28 cellular contexts compared by ENCODE assay signal in the genomic region with DNA sequence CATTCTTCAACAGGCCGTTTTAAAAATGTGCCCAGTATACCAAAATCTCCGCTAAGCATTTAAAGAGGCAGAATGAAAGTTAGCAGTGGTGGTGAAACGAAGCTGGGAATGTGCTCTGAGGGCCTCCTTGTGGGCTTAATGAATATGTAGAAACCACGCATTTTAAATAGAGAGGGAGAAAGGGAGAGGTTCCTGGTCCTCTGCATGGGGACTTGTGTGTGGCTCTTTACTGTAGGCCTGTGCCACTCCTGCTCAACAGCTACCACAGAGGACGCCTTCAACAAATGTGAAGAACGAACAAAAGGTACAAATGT.
DNase-seq lines count a peak whose midpoint lies in the region; ATAC-seq, FAIRE-seq and TF ChIP-seq lines count a peak whose summit lies in the region.
"Had no signal": no experiment of that assay in that cellular context is flagged by ENCODE, and none has a peak within 500 bp of the region (broad histone marks: within the 10 kb centered on the region; RNA-seq: fewer than 3 reads in every experiment).

No MANE protein-coding gene starts in this region.

- in situ Hi-C loops in HepG2 (cut with HindIII; ENCODE audit: extremely low pct_ligation_motif_present, low pct_unique_long_range_greater_than_20kb): no loop called here

- no peaks in the 10 kb centered on the region for H4K20me1 ChIP-seq in HepG2 (ENCODE audit: insufficient read depth, low read length)
- H4K20me1 ChIP-seq: BLaER1 treated with 17β-estradiol and CSF1 and Interleukin-3, amounts not matched to agents 10 nM and 100 nM had no signal

- peaks cover 35% of the 10 kb centered on the region for H3K79me2 ChIP-seq in HepG2 (ENCODE audit: insufficient read depth, low read length)

- H3K4me3 ChIP-seq in HepG2 (replicated peaks in 1 of 3; ENCODE audit: insufficient read depth in 1 of 3, low read depth in 2 of 3, low read length in 3 of 3): peak overlapping the region in 1 of 3 experiments; percentile 70; a peak in 2 of 6 replicates
- no peak overlapping the region for H3K4me3 ChIP-seq in right lobe of liver
- H3K4me3 ChIP-seq: BLaER1 treated with 17β-estradiol and CSF1 and Interleukin-3, amounts not matched to agents 10 nM and 100 nM; cardiac muscle cell; HAP-1 had no signal

- 71% methylated on average over 6 of the region's 6 CpGs for WGBS in HepG2 (ENCODE audit: low lambda C conversion rate)
- 71% methylated on average over 6 of the region's 6 CpGs for WGBS in right lobe of liver (ENCODE audit: insufficient coverage, low coverage, low lambda C conversion rate, missing lambda C conversion rate)

- H2AFZ ChIP-seq in HepG2 (ENCODE audit: low read length): no peak overlapping the region

- peaks cover 3% of the 10 kb centered on the region for H3K36me3 Mint-ChIP-seq in chondrocyte (ENCODE audit: low read depth)
- peaks cover 11% of the 10 kb centered on the region for H3K36me3 Mint-ChIP-seq in nephron (ENCODE audit: low read depth)
- H3K36me3 Mint-ChIP-seq in activated T-helper 2 cell treated with anti-CD3 and anti-CD28 coated beads, Interferon-gamma antibody, Interleukin-2, Interleukin-4, amounts not matched to agents 10 μg/mL and 5 μg/mL and 100 μg/mL, durations not matched to agents 14 hours and 24 hours and 36 hours (ENCODE audit: low read depth): no peaks in the 10 kb centered on the region

- no peaks in the 10 kb centered on the region for H3K9me3 Mint-ChIP-seq in chondrocyte (ENCODE audit: low read depth)
- no peaks in the 10 kb centered on the region for H3K9me3 Mint-ChIP-seq in nephron
- H3K9me3 Mint-ChIP-seq in activated T-helper 2 cell treated with anti-CD3 and anti-CD28 coated beads, Interferon-gamma antibody, Interleukin-2, Interleukin-4, amounts not matched to agents 10 μg/mL and 5 μg/mL and 100 μg/mL, durations not matched to agents 14 hours and 24 hours and 36 hours: no peaks in the 10 kb centered on the region
- H3K9me3 Mint-ChIP-seq: activated CD8-positive, alpha-beta T cell treated with anti-CD3 and anti-CD28 coated beads for 36 hours; activated naive CD8-positive, alpha-beta T cell treated with anti-CD3 and anti-CD28 coated beads, Interleukin-2, amount 50 U/mL, for 24 hours; dendritic cell treated with granulocyte-macrophage colony-stimulating factor and Interleukin-4, amounts not matched to agents 40 ng/mL and 50 ng/mL, for 4 days had no signal

- H3K27ac ChIP-seq in HepG2 (ENCODE audit: extremely low read length, insufficient read depth, low read length) (peak overlapping the region; percentile 99), right lobe of liver (peak overlapping the region in 1 of 3 donors; percentile 73)
- H3K27ac ChIP-seq: BLaER1 treated with 17β-estradiol and CSF1 and Interleukin-3, amounts not matched to agents 10 nM and 100 nM; cardiac muscle cell; HL-60; neutrophil had no signal

- peak overlapping the region; percentile 89 for H3K4me2 ChIP-seq in HepG2 (ENCODE audit: low read depth, low read length)
- H3K4me2 ChIP-seq: BLaER1 treated with 17β-estradiol and CSF1 and Interleukin-3, amounts not matched to agents 10 nM and 100 nM had no signal

- CTCF ChIA-PET in HepG2 (lab: Yijun Ruan, JAX; ENCODE audit: low intra/inter-chr PET ratio, low total read pairs): no interaction called here

- TF ChIP-seq EP300 in HepG2 (IDR thresholded peaks at IDR 0.05; ENCODE audit: low read depth in 2 of 2, low read length in 2 of 2): no peak
- TF ChIP-seq EP300 in HepG2 (CRISPR knock-in tag; IDR thresholded peaks at IDR 0.05; ENCODE audit: borderline replicate concordance): no peak

- no peak overlapping the region for H3K4me3 Mint-ChIP-seq in chondrocyte (ENCODE audit: unreplicated experiment)
- no peak overlapping the region for H3K4me3 Mint-ChIP-seq in nephron
- no peak overlapping the region for H3K4me3 Mint-ChIP-seq in activated T-helper 2 cell treated with anti-CD3 and anti-CD28 coated beads, Interferon-gamma antibody, Interleukin-2, Interleukin-4, amounts not matched to agents 10 μg/mL and 5 μg/mL and 100 μg/mL, durations not matched to agents 14 hours and 24 hours and 36 hours (ENCODE audit: low read depth)
- H3K4me3 Mint-ChIP-seq: activated CD8-positive, alpha-beta T cell treated with anti-CD3 and anti-CD28 coated beads for 36 hours; activated naive CD8-positive, alpha-beta T cell treated with anti-CD3 and anti-CD28 coated beads, Interleukin-2, amount 50 U/mL, for 24 hours; dendritic cell treated with granulocyte-macrophage colony-stimulating factor and Interleukin-4, amounts not matched to agents 40 ng/mL and 50 ng/mL, for 4 days had no signal

- no peak for TF ChIP-seq RAD21 in HepG2 (CRISPR knock-in tag; IDR thresholded peaks at IDR 0.05)

- DNase-seq in HepG2 (ENCODE audit: low spot score): no peak
- DNase-seq in right lobe of liver: no peak
- DNase-seq in chondrocyte (ENCODE audit: low spot score): no peak
- DNase-seq in activated T-helper 2 cell treated with anti-CD3 and anti-CD28 coated beads, Interferon-gamma antibody, Interleukin-2, Interleukin-4, amounts not matched to agents 10 μg/mL and 5 μg/mL and 100 μg/mL, durations not matched to agents 14 hours and 24 hours and 36 hours (ENCODE audit: low spot score): no peak
- no peak for DNase-seq in NCI-H524 (lab: John Stamatoyannopoulos, UW)
- DNase-seq: activated CD4-positive, CD25-positive, alpha-beta regulatory T cell; activated CD8-positive, alpha-beta T cell treated with anti-CD3 and anti-CD28 coated beads for 36 hours; activated gamma-delta T cell; activated naive CD8-positive, alpha-beta T cell treated with anti-CD3 and anti-CD28 coated beads, Interleukin-2, amount 50 U/mL, for 24 hours; COR-L47; DND-41; mammary epithelial cell; NCI-H1092; NCI-H187 treated with DMSO at 0.1 percent for 48 hours; NCI-H226; NCI-H774; substantia nigra; T-helper 9 cell had no signal

- H3K27me3 ChIP-seq in HepG2 (ENCODE audit: control insufficient read depth in 1 of 2, insufficient read depth in 2 of 2, low read length in 2 of 2) (no peaks in the 10 kb centered on the region), right lobe of liver (no peaks in the 10 kb centered on the region)
- H3K27me3 ChIP-seq: BLaER1 treated with 17β-estradiol and CSF1 and Interleukin-3, amounts not matched to agents 10 nM and 100 nM; cardiac muscle cell; neutrophil had no signal

- H3K4me1 Mint-ChIP-seq in chondrocyte (ENCODE audit: low read depth) (peaks cover 39% of the 10 kb centered on the region), nephron (peaks cover 73% of the 10 kb centered on the region)
- no peaks in the 10 kb centered on the region for H3K4me1 Mint-ChIP-seq in activated T-helper 2 cell treated with anti-CD3 and anti-CD28 coated beads, Interferon-gamma antibody, Interleukin-2, Interleukin-4, amounts not matched to agents 10 μg/mL and 5 μg/mL and 100 μg/mL, durations not matched to agents 14 hours and 24 hours and 36 hours (ENCODE audit: low read depth)
- H3K4me1 Mint-ChIP-seq: activated naive CD8-positive, alpha-beta T cell treated with anti-CD3 and anti-CD28 coated beads, Interleukin-2, amount 50 U/mL, for 24 hours had no signal

- BruUV-seq in HepG2 (replicated peaks; lab: Mats Ljungman, UMichigan): no TSS peak

- H3K9me3 ChIP-seq in HepG2 (ENCODE audit: low read length) (no peaks in the 10 kb centered on the region), right lobe of liver (no peaks in the 10 kb centered on the region)
- H3K9me3 ChIP-seq: BLaER1 treated with 17β-estradiol and CSF1 and Interleukin-3, amounts not matched to agents 10 nM and 100 nM; HAP-1; neutrophil had no signal

- H3K4me1 ChIP-seq in HepG2 (ENCODE audit: insufficient read depth, low read length) (peaks cover 76% of the 10 kb centered on the region), right lobe of liver (peaks cover 0 to 24% (median 2%) of the 10 kb centered on the region in 4 donors)
- H3K4me1 ChIP-seq: HAP-1 had no signal

- FAIRE-seq in HepG2 (lab: Jason Lieb, UNC): peak; percentile 48
- FAIRE-seq: urothelium cell line had no signal

- no peak for TF ChIP-seq POLR2A in HepG2 (IDR thresholded peaks at IDR 0.05; ENCODE audit: insufficient read depth in 1 of 2, low read depth in 2 of 2, low read length in 2 of 2)
- no peak for TF ChIP-seq POLR2A in right lobe of liver (IDR thresholded peaks at IDR 0.05)

- H3K27ac Mint-ChIP-seq in chondrocyte (ENCODE audit: unreplicated experiment) (no peak overlapping the region), nephron (peak overlapping the region; percentile 65 to 92 (median 69))
- H3K27ac Mint-ChIP-seq in activated T-helper 2 cell treated with anti-CD3 and anti-CD28 coated beads, Interferon-gamma antibody, Interleukin-2, Interleukin-4, amounts not matched to agents 10 μg/mL and 5 μg/mL and 100 μg/mL, durations not matched to agents 14 hours and 24 hours and 36 hours: no peak overlapping the region
- H3K27ac Mint-ChIP-seq: activated CD8-positive, alpha-beta T cell treated with anti-CD3 and anti-CD28 coated beads for 36 hours; activated naive CD8-positive, alpha-beta T cell treated with anti-CD3 and anti-CD28 coated beads, Interleukin-2, amount 50 U/mL, for 24 hours; dendritic cell treated with granulocyte-macrophage colony-stimulating factor and Interleukin-4, amounts not matched to agents 40 ng/mL and 50 ng/mL, for 4 days had no signal

- no peak for TF ChIP-seq CTCF in HepG2 (CRISPR knock-in tag; IDR thresholded peaks at IDR 0.05)
- no peak for TF ChIP-seq CTCF in right lobe of liver (IDR thresholded peaks at IDR 0.05)
- peak; percentile 30 for TF ChIP-seq CTCF in chondrocyte (IDR thresholded peaks at IDR 0.05)
- peak; percentile 15 to 46 (median 19) for TF ChIP-seq CTCF in nephron (IDR thresholded peaks at IDR 0.05; ENCODE audit: unreplicated experiment in 3 of 3)

- intact Hi-C loops in HepG2 (cut with micrococcal nuclease; ENCODE audit: unreplicated experiment) (loop anchor here (2.0 kb wide), 1 partner anchor 65 kb away; no protein-coding TSS in a partner anchor), right lobe of liver (cut with DNase I) (no loop called here)
- intact Hi-C loops in activated T-helper 2 cell treated with anti-CD3 and anti-CD28 coated beads, Interferon-gamma antibody, Interleukin-2, Interleukin-4, amounts not matched to agents 10 μg/mL and 5 μg/mL and 100 μg/mL, durations not matched to agents 14 hours and 24 hours and 36 hours (cut with micrococcal nuclease): no loop called here

- H3K27me3 Mint-ChIP-seq in chondrocyte (ENCODE audit: low read depth) (no peaks in the 10 kb centered on the region), nephron (ENCODE audit: low read depth) (peaks cover 14% of the 10 kb centered on the region)
- H3K27me3 Mint-ChIP-seq in activated T-helper 2 cell treated with anti-CD3 and anti-CD28 coated beads, Interferon-gamma antibody, Interleukin-2, Interleukin-4, amounts not matched to agents 10 μg/mL and 5 μg/mL and 100 μg/mL, durations not matched to agents 14 hours and 24 hours and 36 hours (ENCODE audit: low read depth): peaks cover 4% of the 10 kb centered on the region
- H3K27me3 Mint-ChIP-seq: dendritic cell treated with granulocyte-macrophage colony-stimulating factor and Interleukin-4, amounts not matched to agents 40 ng/mL and 50 ng/mL, for 4 days had no signal

- peaks cover 12 to 33% of the 10 kb centered on the region in 2 experiments for H3K36me3 ChIP-seq in HepG2 (replicated peaks in 1 of 2; ENCODE audit: control insufficient read depth in 1 of 2, insufficient read depth in 2 of 2, low read length in 2 of 2)
- H3K36me3 ChIP-seq in right lobe of liver: peaks cover 0 to 55% (median 24%) of the 10 kb centered on the region in 4 donors
- H3K36me3 ChIP-seq: BLaER1 treated with 17β-estradiol and CSF1 and Interleukin-3, amounts not matched to agents 10 nM and 100 nM; cardiac muscle cell; HAP-1; neutrophil had no signal

- no peak for ATAC-seq in HepG2
- no peak for ATAC-seq in right lobe of liver
- ATAC-seq in GM19452 (IDR thresholded peaks at IDR 0.05; ENCODE audit: unreplicated experiment): no peak
- ATAC-seq in HG03469 (IDR thresholded peaks at IDR 0.05; ENCODE audit: unreplicated experiment): no peak
- ATAC-seq: activated CD8-positive, alpha-beta T cell treated with anti-CD3 and anti-CD28 coated beads for 36 hours; activated naive CD8-positive, alpha-beta T cell treated with anti-CD3 and anti-CD28 coated beads, Interleukin-2, amount 50 U/mL, for 24 hours had no signal

- H3K9ac ChIP-seq in HepG2 (ENCODE audit: insufficient read depth, low read depth, low read length): peak overlapping the region; percentile 84
- H3K9ac ChIP-seq: BLaER1 treated with 17β-estradiol and CSF1 and Interleukin-3, amounts not matched to agents 10 nM and 100 nM had no signal

- POLR2A ChIA-PET in HepG2 (lab: Yijun Ruan, JAX): interaction anchor here (0.9 to 4.6 kb wide), 9 partner anchors 8 to 862 kb away, joined by 3 to 275 read pairs (median 4); a partner anchor contains a TSS

Comparison
In these comparisons a context has a peak if more than half of its experiments do, and no peak if none do; other contexts are left out.
1. CTCF ChIP-seq: peak in chondrocyte (single experiment) and nephron (3 of 3); none in HepG2 (single experiment) and right lobe of liver (0 of 4).
2. H3K27ac Mint-ChIP-seq: peak in nephron (3 of 3); none in chondrocyte (single experiment) and activated T-helper 2 cell treated with anti-CD3 and anti-CD28 coated beads, Interferon-gamma antibody, Interleukin-2, Interleukin-4, amounts not matched to agents 10 μg/mL and 5 μg/mL and 100 μg/mL, durations not matched to agents 14 hours and 24 hours and 36 hours (single experiment).